Comparison of ENCODE assay signal across 20 cellular contexts in the genomic region with DNA sequence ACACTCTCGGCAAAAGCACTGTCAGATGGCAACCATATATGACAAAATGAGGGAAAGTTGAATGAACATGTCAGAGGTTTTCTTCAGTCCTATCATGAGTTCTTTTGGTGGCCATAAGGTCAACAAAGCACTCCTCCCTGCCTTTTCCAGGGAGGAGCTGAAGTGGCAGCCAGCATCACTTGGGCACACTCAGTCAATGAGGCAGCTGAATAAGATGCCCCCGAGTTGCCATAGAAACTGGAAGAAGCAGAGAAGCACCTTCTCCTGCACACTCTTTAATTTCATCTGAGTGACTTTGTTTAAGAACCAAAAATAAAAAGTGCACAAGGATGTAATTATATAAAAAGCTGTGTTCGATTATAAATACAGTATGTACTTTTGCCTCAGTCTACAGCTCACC. TPM values are rescaled to one million over a fixed set of nuclear protein-coding genes. Genes with fewer than 3 reads are reported as not detected.
"Had no signal": no experiment of that assay in that cellular context is flagged by ENCODE, and none has a peak within 500 bp of the region (broad histone marks: within the 10 kb centered on the region; RNA-seq: fewer than 3 reads in every experiment).

No MANE protein-coding gene starts in this region.

- H3K27me3 ChIP-seq: body of pancreas, heart right ventricle, ovary, tibial nerve, uterus had no signal

- H3K4me3 ChIP-seq: body of pancreas, heart right ventricle, ovary, spleen, tibial nerve, uterus had no signal

- ATAC-seq: activated CD8-positive, alpha-beta memory T cell treated with anti-CD3 and anti-CD28 coated beads, Interleukin-2, amount 10 ng/mL, durations not matched to agents 7 days and 5 days; body of pancreas; naive thymus-derived CD8-positive, alpha-beta T cell; sciatic nerve; stimulated activated naive B cell treated with anti-CD40 and anti-IgM and Interleukin-4, amounts not matched to agents 10 μg/mL and 1 μg/mL and 100 μg/mL, for 72 hours had no signal

- H3K36me3 ChIP-seq: heart right ventricle, ovary, spleen, tibial nerve, uterus had no signal

- H3K9me3 ChIP-seq: body of pancreas, ovary, spleen, tibial nerve, uterus had no signal

- H3K27ac ChIP-seq: body of pancreas, heart right ventricle, ovary, tibial nerve, uterus had no signal

- H3K4me1 ChIP-seq: body of pancreas, spleen, tibial nerve, uterus had no signal

- DNase-seq: activated B cell treated with CpG ODN at 0.5 μM for 24 hours; activated CD4-positive, alpha-beta memory T cell treated with anti-CD3 and anti-CD28 coated beads, Interleukin-2, amount 10 ng/mL, durations not matched to agents 7 days and 5 days; activated CD4-positive, alpha-beta T cell treated with anti-CD3 and anti-CD28 coated beads for 48 hours; activated CD8-positive, alpha-beta memory T cell treated with anti-CD3 and anti-CD28 coated beads, Interleukin-2, amount 10 ng/mL, durations not matched to agents 7 days and 5 days; activated naive CD4-positive, alpha-beta T cell treated with Interleukin-2 at 50 U/mL for 16 hours; activated naive CD8-positive, alpha-beta T cell treated with anti-CD3 and anti-CD28 coated beads, Interleukin-2, amount 10 ng/mL, durations not matched to agents 7 days and 5 days; body of pancreas; central memory CD4-positive, alpha-beta T cell; heart right ventricle; immature natural killer cell; mesendoderm; naive thymus-derived CD8-positive, alpha-beta T cell; ovary; spleen; stimulated activated naive B cell treated with anti-CD40 and anti-IgM and Interleukin-4, amounts not matched to agents 10 μg/mL and 1 μg/mL and 100 μg/mL, for 72 hours; T-helper 1 cell; T-helper 9 cell; uterus had no signal

RNA-seq across cellular contexts. Expression of gene KCNJ2, which starts 15.9 kb away (rescaled TPM):
- total RNA-seq: activated CD4-positive, alpha-beta memory T cell treated with anti-CD3 and anti-CD28 coated beads, Interleukin-2, amount 10 ng/mL, durations not matched to agents 7 days and 5 days; activated CD8-positive, alpha-beta memory T cell treated with anti-CD3 and anti-CD28 coated beads, Interleukin-2, amount 10 ng/mL, durations not matched to agents 7 days and 5 days; activated naive CD8-positive, alpha-beta T cell treated with anti-CD3 and anti-CD28 coated beads, Interleukin-2, amount 10 ng/mL, durations not matched to agents 7 days and 5 days; naive thymus-derived CD8-positive, alpha-beta T cell had no signal
- polyA plus RNA-seq: immature natural killer cell; naive thymus-derived CD8-positive, alpha-beta T cell had no signal
